Comparison of ENCODE assay signal across 8 cellular contexts in genomic region chr2:74690571-74690970, GRCh38. TPM values are rescaled to one million over a fixed set of nuclear protein-coding genes. Genes with fewer than 3 reads are reported as not detected.
DNase-seq lines count a peak whose midpoint lies in the region.

No MANE protein-coding gene starts in this region.

- H3K4me1 ChIP-seq in neuronal stem cell (ENCODE audit: control insufficient read depth in 2 of 2, insufficient read depth in 1 of 2, low read depth in 1 of 2, low read length in 2 of 2), result no peaks in the 10 kb centered on the region

- H2BK120ac ChIP-seq in neuronal stem cell (ENCODE audit: low read depth, low read length), result no peak overlapping the region

- H3K14ac ChIP-seq in neuronal stem cell (ENCODE audit: low read length), result no peak overlapping the region

- H3K9me3 ChIP-seq in neuronal stem cell (replicated peaks in 1 of 2; ENCODE audit: control insufficient read depth in 2 of 2, insufficient read depth in 1 of 2, low read depth in 1 of 2, low read length in 2 of 2), result no peaks in the 10 kb centered on the region
- no peaks in the 10 kb centered on the region for H3K9me3 ChIP-seq in MG63

- no peak overlapping the region for H3K18ac ChIP-seq in neuronal stem cell (ENCODE audit: low read length)

- H3K4me3 ChIP-seq in neuronal stem cell (ENCODE audit: low read length in 2 of 2) (no peak overlapping the region), MG63 (no peak overlapping the region)

- DNase-seq in 8988T (peak; percentile 29), ELF-1 (ENCODE audit: low read depth, low spot score) (peak; percentile 42), HCEC 1CT (peak; percentile 66), NCI-H128 (lab: John Stamatoyannopoulos, UW; ENCODE audit: unreplicated experiment) (peak; percentile 19), T follicular helper cell (ENCODE audit: low read depth) (peak; percentile 6), fibroblast of the conjunctiva (ENCODE audit: low read depth) (peak; percentile 62), neuronal stem cell (ENCODE audit: low spot score) (peak; percentile 56), MG63 (no peak)

- no peak overlapping the region for H3K4ac ChIP-seq in neuronal stem cell (ENCODE audit: low read length)

- H2BK5ac ChIP-seq in neuronal stem cell (ENCODE audit: low read length), result no peak overlapping the region

- H2AK5ac ChIP-seq in neuronal stem cell (ENCODE audit: low read depth, low read length), result no peak overlapping the region

- no CpG with 5 or more reads among the region's 4 CpGs for WGBS in neuronal stem cell (ENCODE audit: extremely low coverage in 2 of 2, insufficient read length in 2 of 2, insufficient replicate concordance in 1 of 2), 2 donors

- no peak overlapping the region for H2AFZ ChIP-seq in neuronal stem cell (ENCODE audit: low read length)

- H3K27ac ChIP-seq in neuronal stem cell (replicated peaks; ENCODE audit: low read length), result no peak overlapping the region

- H3K79me1 ChIP-seq in neuronal stem cell (ENCODE audit: low read depth, low read length), result no peaks in the 10 kb centered on the region

- no peak overlapping the region for H2BK15ac ChIP-seq in neuronal stem cell (ENCODE audit: low read length)

- no peak overlapping the region for H3K23ac ChIP-seq in neuronal stem cell (ENCODE audit: low read depth, low read length, poor library complexity)

- H3K27me3 ChIP-seq in neuronal stem cell (ENCODE audit: control insufficient read depth in 3 of 3, insufficient read depth in 3 of 3, low read depth in 1 of 3, low read length in 3 of 3) (peaks cover 0 to 4% (median 0%) of the 10 kb centered on the region in 3 experiments), MG63 (no peaks in the 10 kb centered on the region)

- no peak overlapping the region for H3K9ac ChIP-seq in neuronal stem cell (ENCODE audit: low read depth, low read length, poor library complexity)

- H4K8ac ChIP-seq in neuronal stem cell (ENCODE audit: low read depth, low read length), result no peak overlapping the region

- H2BK12ac ChIP-seq in neuronal stem cell (ENCODE audit: low read length), result no peak overlapping the region

- no peak overlapping the region for H4K91ac ChIP-seq in neuronal stem cell (ENCODE audit: low read depth, low read length, poor library complexity)

- no peak overlapping the region for H3K4me2 ChIP-seq in neuronal stem cell (ENCODE audit: insufficient read depth, low read length, poor library complexity, severe bottlenecking)

- H3K36me3 ChIP-seq in neuronal stem cell (replicated peaks in 1 of 2; ENCODE audit: control insufficient read depth in 2 of 2, insufficient read depth in 2 of 2, low read length in 2 of 2), result no peaks in the 10 kb centered on the region
- no peaks in the 10 kb centered on the region for H3K36me3 ChIP-seq in MG63

RNA-seq across cellular contexts. Expression of gene SEMA4F, which starts 36.5 kb away (rescaled TPM):
- 6.3 TPM for polyA plus RNA-seq in neuronal stem cell (2013, experiment 1 of 2)
- polyA plus RNA-seq in neuronal stem cell (2013, experiment 2 of 2), result 5.4 TPM
- 1.8 and 1.9 TPM in 2 replicates for total RNA-seq in MG63 (2014; rRNA removed; shearing (Covaris generic); ENCODE audit: low replicate concordance)

RNA-seq across cellular contexts. Expression of gene M1AP, which starts 42.4 kb away (rescaled TPM):
- 0.73 TPM for polyA plus RNA-seq in neuronal stem cell (2013, experiment 1 of 2)
- polyA plus RNA-seq in neuronal stem cell (2013, experiment 2 of 2), result 0.98 TPM
- not detected in 2 replicates for total RNA-seq in MG63 (2014; rRNA removed; shearing (Covaris generic); ENCODE audit: low replicate concordance)
